9 cellular contexts compared by ENCODE assay signal in the genomic region with DNA sequence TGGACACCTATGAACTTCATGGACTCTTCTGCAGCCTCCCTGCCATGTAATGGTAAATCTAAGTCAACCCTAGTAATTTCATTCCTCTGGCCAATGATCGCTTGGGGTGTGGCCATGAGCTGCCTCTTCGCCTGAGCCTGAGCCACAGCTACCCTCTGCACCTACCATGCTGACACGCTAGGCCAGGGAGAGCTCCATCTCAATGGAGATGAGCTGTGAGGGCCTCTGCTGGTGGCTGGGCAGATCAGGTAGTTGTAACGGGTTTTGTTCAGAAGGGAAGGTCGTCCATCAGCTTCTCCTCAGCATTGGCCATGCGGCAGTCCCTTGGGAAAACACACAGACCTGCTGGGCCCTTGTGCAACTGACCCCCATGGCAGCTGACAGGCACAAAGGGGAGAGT.
DNase-seq lines count a peak whose midpoint lies in the region; ATAC-seq and TF ChIP-seq lines count a peak whose summit lies in the region.
"Had no signal": no experiment of that assay in that cellular context is flagged by ENCODE, and none has a peak within 500 bp of the region (broad histone marks: within the 10 kb centered on the region; RNA-seq: fewer than 3 reads in every experiment).

No MANE protein-coding gene starts in this region.

- H3K36me3 ChIP-seq in effector memory CD4-positive, alpha-beta T cell (ENCODE audit: control insufficient read depth, insufficient read depth, low read length) = no peaks in the 10 kb centered on the region
- H3K36me3 ChIP-seq: pancreas had no signal

- H3K27me3 ChIP-seq in effector memory CD4-positive, alpha-beta T cell (replicated peaks; ENCODE audit: control insufficient read depth, insufficient read depth, low read length, poor library complexity, severe bottlenecking) = peaks cover 4% of the 10 kb centered on the region
- H3K27me3 ChIP-seq: pancreas had no signal

- H3K9me3 ChIP-seq in effector memory CD4-positive, alpha-beta T cell (ENCODE audit: control insufficient read depth, low read length) = no peaks in the 10 kb centered on the region
- H3K9me3 ChIP-seq: pancreas had no signal

- peak; percentile 62 for ATAC-seq in HG03565 (IDR thresholded peaks at IDR 0.05; ENCODE audit: unreplicated experiment)
- ATAC-seq in GM21447 (IDR thresholded peaks at IDR 0.05; ENCODE audit: unreplicated experiment) = no peak

- no peak overlapping the region for H3K4me3 ChIP-seq in retinal pigment epithelial cell (ENCODE audit: low read length)
- no peak overlapping the region for H3K4me3 ChIP-seq in effector memory CD4-positive, alpha-beta T cell (ENCODE audit: insufficient read depth, low read depth, low read length, poor library complexity, severe bottlenecking)
- H3K4me3 ChIP-seq: pancreas had no signal

- peak; percentile 1 for TF ChIP-seq CTCF in retinal pigment epithelial cell (conservative IDR thresholded peaks at IDR 0.05; ENCODE audit: low read depth, low read length)

- no peaks in the 10 kb centered on the region for H3K4me1 ChIP-seq in effector memory CD4-positive, alpha-beta T cell (ENCODE audit: control insufficient read depth, insufficient read depth, low read length, poor library complexity, severe bottlenecking)
- H3K4me1 ChIP-seq: pancreas had no signal

- peak; percentile 7 to 8 for DNase-seq in stimulated activated CD8-positive, alpha-beta memory T cell treated with anti-CD3 and anti-CD28 coated beads, Interleukin-2, amount 100 ng/mL, for 48 hours (ENCODE audit: low read depth in 2 of 2)
- no peak for DNase-seq in stimulated activated CD8-positive, alpha-beta memory T cell treated with anti-CD3 and anti-CD28 coated beads, Interleukin-4, amount 100 ng/mL, for 48 hours
- peak; percentile 27 to 32 for DNase-seq in activated CD4-positive, alpha-beta T cell treated with anti-CD3 and anti-CD28 coated beads, Interleukin-2, amount 50 U/mL, for 48 hours
- no peak for DNase-seq in retinal pigment epithelial cell (ENCODE audit: low read depth)
- DNase-seq in effector memory CD4-positive, alpha-beta T cell = no peak
- no peak for DNase-seq in cerebellar nuclear complex (lab: John Stamatoyannopoulos, UW)
- DNase-seq: pancreas had no signal

- H3K27ac ChIP-seq in effector memory CD4-positive, alpha-beta T cell (ENCODE audit: insufficient read depth, low read length, poor library complexity, severe bottlenecking) = no peak overlapping the region
- H3K27ac ChIP-seq: pancreas had no signal

Comparison
In these comparisons a context has a peak if more than half of its experiments do, and no peak if none do; other contexts are left out.
1. DNase-seq: peak in stimulated activated CD8-positive, alpha-beta memory T cell treated with anti-CD3 and anti-CD28 coated beads, Interleukin-2, amount 100 ng/mL, for 48 hours (2 of 2) and activated CD4-positive, alpha-beta T cell treated with anti-CD3 and anti-CD28 coated beads, Interleukin-2, amount 50 U/mL, for 48 hours (2 of 2); none in stimulated activated CD8-positive, alpha-beta memory T cell treated with anti-CD3 and anti-CD28 coated beads, Interleukin-4, amount 100 ng/mL, for 48 hours (single experiment), retinal pigment epithelial cell (single experiment), effector memory CD4-positive, alpha-beta T cell (0 of 3) and cerebellar nuclear complex (0 of 2).